In genomic region chr10:115969591-115969990, GRCh38 we compare ENCODE assay signal across 15 cellular contexts.
"Had no signal": no experiment of that assay in that cellular context is flagged by ENCODE, and none has a peak within 500 bp of the region (broad histone marks: within the 10 kb centered on the region; RNA-seq: fewer than 3 reads in every experiment).

No MANE protein-coding gene starts in this region.

- H3K9me3 ChIP-seq: tibial artery, vagina had no signal

- H3K4me3 ChIP-seq: tibial artery, vagina had no signal

- H3K27me3 ChIP-seq: tibial artery, vagina had no signal

- ATAC-seq: activated naive CD4-positive, alpha-beta T cell treated with anti-CD3 and anti-CD28 coated beads, Interleukin-2, amount 50 U/mL, for 72 hours; left colon; natural killer cell had no signal

- H3K36me3 ChIP-seq: tibial artery, vagina had no signal

- H3K4me1 ChIP-seq: vagina had no signal

- DNase-seq: activated CD4-positive, alpha-beta T cell treated with anti-CD3 and anti-CD28 coated beads, Interleukin-2, amount 50 U/mL, for 1 hour; activated CD4-positive, CD25-positive, alpha-beta regulatory T cell; activated effector memory CD4-positive, alpha-beta T cell treated with Interleukin-2 at 50 U/mL for 16 hours; activated T-cell treated with anti-CD3 and anti-CD28 coated beads, Interleukin-2, amount 50 U/mL, for 1 hour; amniotic stem cell; effector memory CD4-positive, alpha-beta T cell; hippocampal formation; left colon; natural killer cell; stimulated activated CD4-positive, alpha-beta T cell treated with anti-CD3 and anti-CD28 coated beads, Interleukin-15, amount 100 ng/mL, for 24 hours; stimulated activated CD4-positive, alpha-beta T cell treated with anti-CD3 and anti-CD28 coated beads, Interleukin-4, amount 100 ng/mL, for 4 hours; tibial artery had no signal

- H3K27ac ChIP-seq: epithelial cell of prostate, tibial artery, vagina had no signal
